In genomic region chr17:78986048-78986648, GRCh38 we compare ENCODE assay signal across 1 cellular context.
TF ChIP-seq lines count a peak whose summit lies in the region.

No MANE protein-coding gene starts in this region.

TF ChIP-seq in GM23338, 12 proteins besides CTCF, POLR2A, EP300 and RAD21 (continued from another document):
- no peak for TF ChIP-seq NANOG (IDR thresholded peaks at IDR 0.05; ENCODE audit: borderline replicate concordance)
- TF ChIP-seq STAT1 (IDR thresholded peaks at IDR 0.05; ENCODE audit: unreplicated experiment): no peak
- no peak for TF ChIP-seq EZH2 (IDR thresholded peaks at IDR 0.05; ENCODE audit: low read depth, unreplicated experiment)
- no peak for TF ChIP-seq REST (IDR thresholded peaks at IDR 0.05; ENCODE audit: unreplicated experiment)
